Comparison of ENCODE assay signal across 8 cellular contexts in genomic region chr6:13355043-13355945, GRCh38. TPM values are rescaled to one million over a fixed set of nuclear protein-coding genes. Genes with fewer than 3 reads are reported as not detected.
DNase-seq lines count a peak whose midpoint lies in the region; ATAC-seq, FAIRE-seq and TF ChIP-seq lines count a peak whose summit lies in the region.

No MANE protein-coding gene starts in this region.

- peak overlapping the region; percentile 91 for H3K4me2 ChIP-seq in Loucy (ENCODE audit: low read depth, low read length, poor library complexity, severe bottlenecking)
- H3K4me2 ChIP-seq in keratinocyte (ENCODE audit: control insufficient read depth, extremely low read depth, insufficient read depth, low read depth, low read length): peak overlapping the region; percentile 96

- no peaks in the 10 kb centered on the region for H3K27me3 ChIP-seq in Loucy (ENCODE audit: insufficient read depth, low read length, poor library complexity, severe bottlenecking)
- no peaks in the 10 kb centered on the region for H3K27me3 ChIP-seq in keratinocyte (ENCODE audit: control insufficient read depth, extremely low read depth, insufficient read depth, low read length)
- no peaks in the 10 kb centered on the region for H3K27me3 ChIP-seq in suprapubic skin

- H3K4me1 ChIP-seq in Loucy (ENCODE audit: insufficient read depth, low read length, poor library complexity, severe bottlenecking) (peaks cover 31% of the 10 kb centered on the region), keratinocyte (ENCODE audit: control insufficient read depth, extremely low read depth, insufficient read depth, low read length) (peaks cover 55% of the 10 kb centered on the region), suprapubic skin (peaks cover 29% of the 10 kb centered on the region)

- FAIRE-seq in keratinocyte (lab: Jason Lieb, UNC): peak; percentile 91
- no peak for FAIRE-seq in frontal cortex (lab: Jason Lieb, UNC)

- no peak for TF ChIP-seq POLR2A in suprapubic skin (IDR thresholded peaks at IDR 0.05)

- H4K20me1 ChIP-seq in Loucy (ENCODE audit: insufficient read depth, low read length, poor library complexity, severe bottlenecking) (no peaks in the 10 kb centered on the region), keratinocyte (ENCODE audit: control insufficient read depth, extremely low read depth, insufficient read depth, low read length) (no peaks in the 10 kb centered on the region)

- TF ChIP-seq EP300 in suprapubic skin (IDR thresholded peaks at IDR 0.05): no peak

- no peaks in the 10 kb centered on the region for H3K9me1 ChIP-seq in keratinocyte (ENCODE audit: control insufficient read depth, extremely low read depth, insufficient read depth, low read length)

- H3K79me2 ChIP-seq in Loucy (ENCODE audit: insufficient read depth, low read length): no peaks in the 10 kb centered on the region
- no peaks in the 10 kb centered on the region for H3K79me2 ChIP-seq in keratinocyte (ENCODE audit: control insufficient read depth, insufficient read depth, low read length)

- WGBS in suprapubic skin: 51% methylated on average over 7 of the region's 7 CpGs

- no peaks in the 10 kb centered on the region for H3K9me3 ChIP-seq in Loucy (ENCODE audit: insufficient read depth, low read depth, low read length)
- H3K9me3 ChIP-seq in keratinocyte (ENCODE audit: control insufficient read depth, low read depth, low read length): no peaks in the 10 kb centered on the region
- H3K9me3 ChIP-seq in suprapubic skin: no peaks in the 10 kb centered on the region

- POLR2A ChIA-PET in activated naive CD8-positive, alpha-beta T cell treated with anti-CD3 and anti-CD28 coated beads, Interleukin-2, amount 10 ng/mL, durations not matched to agents 7 days and 5 days (lab: Charles Lee): interaction anchor here (0.6 to 2.3 kb wide), 8 partner anchors 18 to 355 kb away, joined by 3 to 9 read pairs (median 6); partner anchors contain the start of genes SIRT5 and TBC1D7

- peaks cover 1% of the 10 kb centered on the region for H3K9me3 Mint-ChIP-seq in activated naive CD8-positive, alpha-beta T cell treated with anti-CD3 and anti-CD28 coated beads, Interleukin-2, amount 10 ng/mL, durations not matched to agents 7 days and 5 days

- H3K27me3 Mint-ChIP-seq in activated naive CD8-positive, alpha-beta T cell treated with anti-CD3 and anti-CD28 coated beads, Interleukin-2, amount 10 ng/mL, durations not matched to agents 7 days and 5 days: no peaks in the 10 kb centered on the region

- dilution Hi-C loops in keratinocyte (cut with MboI; ENCODE audit: extremely low pct_ligation_motif_present, low sequenced_read_pairs): no loop called here

- no peaks in the 10 kb centered on the region for H3K36me3 ChIP-seq in Loucy (ENCODE audit: insufficient read depth, low read length)
- peaks cover 0 to 2% of the 10 kb centered on the region in 2 experiments for H3K36me3 ChIP-seq in keratinocyte (ENCODE audit: control insufficient read depth in 2 of 2, extremely low read depth in 1 of 2, insufficient read depth in 2 of 2, low read length in 2 of 2)
- H3K36me3 ChIP-seq in suprapubic skin: no peaks in the 10 kb centered on the region

- H3F3A ChIP-seq in Loucy (ENCODE audit: low read depth): peaks cover 4% of the 10 kb centered on the region; the same call in 1 of the 2 replicates

- TF ChIP-seq CTCF in Loucy (conservative IDR thresholded peaks at IDR 0.05; ENCODE audit: low read length) (no peak), keratinocyte (optimal IDR thresholded peaks at IDR 0.05 in 1 of 3, IDR thresholded peaks at IDR 0.05 in 1 of 3, conservative IDR thresholded peaks at IDR 0.05 in 1 of 3; ENCODE audit: extremely low read depth in 1 of 3, insufficient read depth in 2 of 3, low read length in 3 of 3) (no peak), suprapubic skin (IDR thresholded peaks at IDR 0.05) (no peak)

- no peaks in the 10 kb centered on the region for H3K9me2 ChIP-seq in Loucy (replicated peaks; ENCODE audit: low read depth, low read length)

- peak overlapping the region; percentile 98 for H3K27ac Mint-ChIP-seq in activated naive CD8-positive, alpha-beta T cell treated with anti-CD3 and anti-CD28 coated beads, Interleukin-2, amount 10 ng/mL, durations not matched to agents 7 days and 5 days

- H3K27ac ChIP-seq in keratinocyte (ENCODE audit: control insufficient read depth, insufficient read depth, low read length) (peak overlapping the region; percentile 94), suprapubic skin (no peak overlapping the region)

- peak; percentile 46 for ATAC-seq in GM21723 (IDR thresholded peaks at IDR 0.05; ENCODE audit: unreplicated experiment)
- peak; percentile 60 for ATAC-seq in activated naive CD8-positive, alpha-beta T cell treated with anti-CD3 and anti-CD28 coated beads, Interleukin-2, amount 10 ng/mL, durations not matched to agents 7 days and 5 days (ENCODE audit: low read depth)

- peak overlapping the region; percentile 86 for H3K4me3 Mint-ChIP-seq in activated naive CD8-positive, alpha-beta T cell treated with anti-CD3 and anti-CD28 coated beads, Interleukin-2, amount 10 ng/mL, durations not matched to agents 7 days and 5 days

- peaks cover 4% of the 10 kb centered on the region for H3K36me3 Mint-ChIP-seq in activated naive CD8-positive, alpha-beta T cell treated with anti-CD3 and anti-CD28 coated beads, Interleukin-2, amount 10 ng/mL, durations not matched to agents 7 days and 5 days

- H3K9ac ChIP-seq in Loucy (ENCODE audit: low read depth, low read length, poor library complexity, severe bottlenecking) (peak overlapping the region; percentile 31), keratinocyte (ENCODE audit: control insufficient read depth, extremely low read depth, insufficient read depth, low read length) (peak overlapping the region; percentile 69)

- DNase-seq in Daoy (ENCODE audit: low read depth) (peak; percentile 94), keratinocyte (ENCODE audit: low read depth, low spot score) (peak; percentile 88), frontal cortex (ENCODE audit: low spot score in 2 of 2) (no peak), suprapubic skin (ENCODE audit: low spot score in 2 of 2) (no peak), NCI-H1417 treated with DMSO at 0.1 percent for 48 hours (lab: John Stamatoyannopoulos, UW) (no peak)
- peak; percentile 39 for DNase-seq in activated naive CD8-positive, alpha-beta T cell treated with anti-CD3 and anti-CD28 coated beads, Interleukin-2, amount 10 ng/mL, durations not matched to agents 7 days and 5 days

- no peak overlapping the region for H2AFZ ChIP-seq in Loucy (ENCODE audit: low read length)
- H2AFZ ChIP-seq in keratinocyte (ENCODE audit: control insufficient read depth, low read length): no peak overlapping the region

- peaks cover 47% of the 10 kb centered on the region for H3K4me1 Mint-ChIP-seq in activated naive CD8-positive, alpha-beta T cell treated with anti-CD3 and anti-CD28 coated beads, Interleukin-2, amount 10 ng/mL, durations not matched to agents 7 days and 5 days

- H3K4me3 ChIP-seq in Loucy (ENCODE audit: low read length, poor library complexity, severe bottlenecking) (peak overlapping the region; percentile 64), keratinocyte (ENCODE audit: control insufficient read depth in 2 of 3, extremely low read depth in 1 of 3, insufficient read depth in 2 of 3, low read depth in 1 of 3, low read length in 3 of 3) (peak overlapping the region in 2 of 3 experiments; percentile 61 to 68), suprapubic skin (no peak overlapping the region)

RNA-seq across cellular contexts. Expression of gene TBC1D7, which starts 27.0 kb away (rescaled TPM):
- total RNA-seq in Daoy (2014; rRNA removed; shearing (Covaris generic)): 55.1 and 56.2 TPM in 2 replicates
- 10 to 100 TPM; 19.0 to 23.5 TPM for total RNA-seq in activated naive CD8-positive, alpha-beta T cell treated with anti-CD3 and anti-CD28 coated beads, Interleukin-2, amount 10 ng/mL, durations not matched to agents 7 days and 5 days
- 23.3 to 30.4 TPM (median 27.6 TPM) in 3 replicates for polyA plus RNA-seq in keratinocyte
- 13.8 TPM for polyA plus RNA-seq in keratinocyte (2011; ENCODE audit: low read depth)
- polyA plus RNA-seq in keratinocyte (2011; cell fraction: cytosol; rRNA removed): 27.2 and 31.0 TPM in 2 replicates
- 19.9 and 21.9 TPM in 2 replicates for polyA plus RNA-seq in keratinocyte (2011; cell fraction: nucleus; rRNA removed)
- polyA plus RNA-seq in keratinocyte (2012; ENCODE audit: low replicate concordance): 18.0 and 21.3 TPM in 2 replicates
- 14.5 to 20.5 TPM (median 16.3 TPM) in 3 replicates for polyA minus RNA-seq in keratinocyte
- 5.2 TPM for polyA minus RNA-seq in keratinocyte (2011; cell fraction: cytosol; rRNA and poly(A)+ RNA removed)
- polyA minus RNA-seq in keratinocyte (2011; cell fraction: nucleus; rRNA and poly(A)+ RNA removed): 5.9 and 12.3 TPM in 2 replicates
- 37.5 TPM for total RNA-seq in frontal cortex
- 10 to 100 TPM in 3 of 4 donors, 1 to 10 TPM in 1; 8.3 to 15.4 (median 12.2) TPM for total RNA-seq in suprapubic skin

Comparison
In these comparisons a context has a peak if more than half of its experiments do, and no peak if none do; other contexts are left out.
1. DNase-seq: peak in Daoy (single experiment), activated naive CD8-positive, alpha-beta T cell treated with anti-CD3 and anti-CD28 coated beads, Interleukin-2, amount 10 ng/mL, durations not matched to agents 7 days and 5 days (single experiment) and keratinocyte (single experiment); none in frontal cortex (0 of 2), suprapubic skin (0 of 2) and NCI-H1417 treated with DMSO at 0.1 percent for 48 hours (single experiment).